In the genomic region with DNA sequence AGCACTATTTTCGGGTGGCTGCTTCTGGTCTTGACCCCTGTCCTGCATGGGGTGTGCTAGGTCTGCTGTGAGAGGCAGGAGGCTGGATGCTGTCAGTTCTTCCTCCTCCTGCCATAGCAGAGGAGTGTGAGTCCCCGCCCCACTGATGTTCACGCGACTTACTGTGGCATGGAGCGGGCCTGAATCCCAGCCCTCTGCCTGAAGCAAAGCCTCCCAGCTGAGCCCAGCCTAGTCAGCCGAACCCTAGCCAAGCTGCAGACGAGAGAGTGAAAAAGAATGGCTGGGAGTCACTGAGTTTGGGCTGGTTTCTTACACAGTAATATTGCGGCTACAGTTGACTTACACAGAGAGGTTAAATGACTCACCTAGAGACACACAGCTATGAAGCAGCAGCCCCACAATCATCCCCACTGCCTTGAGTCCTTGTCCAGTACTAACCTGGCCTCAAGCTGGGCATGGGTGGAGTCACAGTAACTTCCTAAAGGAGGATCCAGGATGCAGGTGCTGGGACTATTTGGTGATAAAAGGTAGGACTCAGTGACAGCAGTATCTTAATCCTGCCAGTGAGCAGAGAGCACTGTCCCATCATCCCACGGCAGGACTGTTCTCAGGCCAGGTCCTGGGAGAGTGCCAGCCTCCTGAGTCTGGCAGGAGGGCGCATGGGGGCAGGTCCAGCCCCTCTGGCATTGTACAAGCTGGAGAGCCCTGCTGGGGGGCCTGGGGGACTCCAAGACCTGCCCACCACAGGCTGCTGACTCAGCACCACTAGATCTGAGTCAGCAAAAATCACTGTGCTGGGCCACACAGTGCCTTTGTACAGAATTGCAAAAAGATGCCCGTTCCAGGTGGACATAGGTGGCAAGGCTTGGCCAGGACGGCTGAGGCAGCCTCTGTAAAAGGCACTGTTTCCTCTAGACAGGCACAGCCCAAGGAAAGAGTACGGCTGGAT, we compare ENCODE assay signal across 26 cellular contexts.
"Had no signal": no experiment of that assay in that cellular context is flagged by ENCODE, and none has a peak within 500 bp of the region (broad histone marks: within the 10 kb centered on the region; RNA-seq: fewer than 3 reads in every experiment).

No MANE protein-coding gene starts in this region.

- H3K4me3 ChIP-seq: gastroesophageal sphincter, heart left ventricle, lung, pancreas, skin epidermis, stomach, suprapubic skin, tibial nerve had no signal

- H3K36me3 ChIP-seq: gastroesophageal sphincter, heart left ventricle, pancreas, stomach, suprapubic skin, tibial nerve, WERI-Rb-1 had no signal

- H3K27ac ChIP-seq: epithelial cell of prostate, gastroesophageal sphincter, heart left ventricle, pancreas, skin epidermis, stomach, suprapubic skin, tibial nerve, WERI-Rb-1 had no signal

- H3K4me1 Mint-ChIP-seq: activated naive CD4-positive, alpha-beta T cell treated with anti-CD3 and anti-CD28 coated beads, Interleukin-2, amount 10 ng/mL, durations not matched to agents 7 days and 5 days; activated T-helper 17 cell treated with anti-CD3 and anti-CD28 coated beads, Interleukin-2, amount 50 U/mL, for 72 hours; stimulated activated memory B cell treated with anti-CD40 and anti-IgM and Interleukin-4, amounts not matched to agents 10 μg/mL and 1 μg/mL and 100 μg/mL, for 72 hours had no signal

- ATAC-seq: activated T-helper 17 cell treated with anti-CD3 and anti-CD28 coated beads, Interleukin-2, amount 50 U/mL, for 72 hours; gastroesophageal sphincter; pancreas; right cardiac atrium; stimulated activated memory B cell treated with anti-CD40 and anti-IgM and Interleukin-4, amounts not matched to agents 10 μg/mL and 1 μg/mL and 100 μg/mL, for 72 hours had no signal

- H3K9me3 ChIP-seq: gastroesophageal sphincter, heart left ventricle, pancreas, stomach, suprapubic skin, tibial nerve had no signal

- H3K27me3 ChIP-seq: pancreas, tibial nerve had no signal

- H3K27me3 Mint-ChIP-seq: activated naive CD4-positive, alpha-beta T cell treated with anti-CD3 and anti-CD28 coated beads, Interleukin-2, amount 10 ng/mL, durations not matched to agents 7 days and 5 days; activated T-cell treated with anti-CD3 and anti-CD28 coated beads, Interleukin-2, amount 50 U/mL, for 24 hours; activated T-helper 17 cell treated with anti-CD3 and anti-CD28 coated beads, Interleukin-2, amount 50 U/mL, for 72 hours; stimulated activated memory B cell treated with anti-CD40 and anti-IgM and Interleukin-4, amounts not matched to agents 10 μg/mL and 1 μg/mL and 100 μg/mL, for 72 hours had no signal

- H3K27ac Mint-ChIP-seq: activated naive CD4-positive, alpha-beta T cell treated with anti-CD3 and anti-CD28 coated beads, Interleukin-2, amount 10 ng/mL, durations not matched to agents 7 days and 5 days; activated T-cell treated with anti-CD3 and anti-CD28 coated beads, Interleukin-2, amount 50 U/mL, for 24 hours; activated T-helper 17 cell treated with anti-CD3 and anti-CD28 coated beads, Interleukin-2, amount 50 U/mL, for 72 hours; mesothelial cell of epicardium; nephron; stimulated activated memory B cell treated with anti-CD40 and anti-IgM and Interleukin-4, amounts not matched to agents 10 μg/mL and 1 μg/mL and 100 μg/mL, for 72 hours had no signal

- H3K4me1 ChIP-seq: gastroesophageal sphincter, tibial nerve had no signal

- H3K9me3 Mint-ChIP-seq: activated naive CD4-positive, alpha-beta T cell treated with anti-CD3 and anti-CD28 coated beads, Interleukin-2, amount 10 ng/mL, durations not matched to agents 7 days and 5 days; activated T-cell treated with anti-CD3 and anti-CD28 coated beads, Interleukin-2, amount 50 U/mL, for 24 hours; activated T-helper 17 cell treated with anti-CD3 and anti-CD28 coated beads, Interleukin-2, amount 50 U/mL, for 72 hours; mesothelial cell of epicardium; nephron had no signal

- H3K4me3 Mint-ChIP-seq: activated naive CD4-positive, alpha-beta T cell treated with anti-CD3 and anti-CD28 coated beads, Interleukin-2, amount 10 ng/mL, durations not matched to agents 7 days and 5 days; activated T-cell treated with anti-CD3 and anti-CD28 coated beads, Interleukin-2, amount 50 U/mL, for 24 hours; activated T-helper 17 cell treated with anti-CD3 and anti-CD28 coated beads, Interleukin-2, amount 50 U/mL, for 72 hours; mesothelial cell of epicardium; nephron; stimulated activated memory B cell treated with anti-CD40 and anti-IgM and Interleukin-4, amounts not matched to agents 10 μg/mL and 1 μg/mL and 100 μg/mL, for 72 hours had no signal

- DNase-seq: activated CD4-positive, alpha-beta T cell treated with anti-CD3 and anti-CD28 coated beads, Interleukin-2, amount 50 U/mL, for 1 hour; activated CD4-positive, CD25-positive, alpha-beta regulatory T cell treated with anti-CD3 and anti-CD28 coated beads, Interleukin-2, amount 50 U/mL, for 72 hours; activated CD8-positive, alpha-beta memory T cell treated with anti-CD3 and anti-CD28 coated beads for 24 hours; activated CD8-positive, alpha-beta memory T cell treated with anti-CD3 and anti-CD28 coated beads, Interleukin-2, amount 50 U/mL, for 4 hours; activated naive CD4-positive, alpha-beta T cell treated with anti-CD3 and anti-CD28 coated beads, Interleukin-2, amount 10 ng/mL, durations not matched to agents 7 days and 5 days; activated T-cell treated with anti-CD3 and anti-CD28 coated beads, Interleukin-2, amount 50 U/mL, for 24 hours; amygdala; cerebellar nuclear complex; cortex of kidney; heart left ventricle; pancreas; right cardiac atrium; stimulated activated CD4-positive, alpha-beta T cell treated with anti-CD3 and anti-CD28 coated beads, Interleukin-2, amount 100 ng/mL, for 24 hours; stomach; T-helper 1 cell; WERI-Rb-1 had no signal

- H3K36me3 Mint-ChIP-seq: activated naive CD4-positive, alpha-beta T cell treated with anti-CD3 and anti-CD28 coated beads, Interleukin-2, amount 10 ng/mL, durations not matched to agents 7 days and 5 days; mesothelial cell of epicardium; stimulated activated memory B cell treated with anti-CD40 and anti-IgM and Interleukin-4, amounts not matched to agents 10 μg/mL and 1 μg/mL and 100 μg/mL, for 72 hours had no signal
